8 cellular contexts compared by ENCODE assay signal in genomic region chr16:68310441-68311315, GRCh38. TPM values are rescaled to one million over a fixed set of nuclear protein-coding genes. Genes with fewer than 3 reads are reported as not detected.
A peak's percentile ranks its signal among the peaks of the same experiment; 100 is the strongest.
DNase-seq lines count a peak whose midpoint lies in the region; ATAC-seq and TF ChIP-seq lines count a peak whose summit lies in the region.

Gene PRMT7, plus strand, starts transcription at chr16:68311019. Its CDS starts 4,961 bp downstream, at chr16:68315980.
Gene SLC7A6OS, minus strand, starts transcription at chr16:68310946. Its CDS starts 20 bp downstream, at chr16:68310926.

- peaks cover 3% of the 10 kb centered on the region for H4K20me1 ChIP-seq in osteoblast (ENCODE audit: insufficient read depth, low read length)

- H3K27me3 ChIP-seq in osteoblast (ENCODE audit: insufficient read depth, low read length): no peaks in the 10 kb centered on the region
- H3K27me3 ChIP-seq in thoracic aorta (replicated peaks; ENCODE audit: insufficient read depth): no peaks in the 10 kb centered on the region

- H3K4me2 ChIP-seq in osteoblast (ENCODE audit: insufficient read depth, low read length): peak within 1 kb of the TSS; percentile 87

- H3K9me3 Mint-ChIP-seq in activated naive CD4-positive, alpha-beta T cell treated with anti-CD3 and anti-CD28 coated beads, Interleukin-2, amount 50 U/mL, for 72 hours: no peaks in the 10 kb centered on the region

- DNase-seq in GM12864 (ENCODE audit: low read depth) (peak; percentile 79), NCI-H1105 (lab: John Stamatoyannopoulos, UW) (peak; percentile 72), SKM-1 (lab: John Stamatoyannopoulos, UW; ENCODE audit: unreplicated experiment) (peak; percentile 95), glomerular visceral epithelial cell (ENCODE audit: extremely low spot score) (peak; percentile 86), osteoblast (ENCODE audit: insufficient read length, low spot score, missing footprints) (peak; percentile 99), thoracic aorta (ENCODE audit: low spot score) (peak; percentile 53)
- peak; percentile 89 for DNase-seq in activated naive CD4-positive, alpha-beta T cell treated with anti-CD3 and anti-CD28 coated beads, Interleukin-2, amount 50 U/mL, for 72 hours (ENCODE audit: low spot score in 2 of 2)

- peak within 1 kb of the TSS; percentile 97 for H3K4me3 ChIP-seq in GM12864 (ENCODE audit: low read depth, low read length)
- peak within 1 kb of the TSS; percentile 95 for H3K4me3 ChIP-seq in osteoblast (ENCODE audit: insufficient read depth, low read length)
- peak within 1 kb of the TSS; percentile 87 for H3K4me3 ChIP-seq in thoracic aorta

- TF ChIP-seq CTCF in GM12864 (IDR thresholded peaks at IDR 0.05; ENCODE audit: low read depth, low read length, missing control alignments): no peak
- no peak for TF ChIP-seq CTCF in osteoblast (IDR thresholded peaks at IDR 0.05; ENCODE audit: extremely low read depth, low read depth, low read length)
- peak; percentile 5 for TF ChIP-seq CTCF in thoracic aorta (IDR thresholded peaks at IDR 0.05)

- peak within 1 kb of the TSS; percentile 93 to 94 for H3K27ac Mint-ChIP-seq in activated naive CD4-positive, alpha-beta T cell treated with anti-CD3 and anti-CD28 coated beads, Interleukin-2, amount 50 U/mL, for 72 hours

- H3K9me3 ChIP-seq in osteoblast (ENCODE audit: low read depth, low read length) (no peaks in the 10 kb centered on the region), thoracic aorta (no peaks in the 10 kb centered on the region)

- H3K27ac ChIP-seq in osteoblast (ENCODE audit: low read depth, low read length): peak within 1 kb of the TSS; percentile 82
- H3K27ac ChIP-seq in thoracic aorta: peak within 1 kb of the TSS; percentile 63 to 71

- H3K4me1 ChIP-seq in osteoblast (ENCODE audit: insufficient read depth, low read length) (peaks cover 15% of the 10 kb centered on the region), thoracic aorta (ENCODE audit: control insufficient read depth in 1 of 2, low read depth in 2 of 2) (peaks cover 15 to 28% of the 10 kb centered on the region in 2 donors)

- peaks cover 22% of the 10 kb centered on the region for H3K36me3 ChIP-seq in osteoblast (ENCODE audit: insufficient read depth, low read length)
- H3K36me3 ChIP-seq in thoracic aorta: no peaks in the 10 kb centered on the region

- ATAC-seq in HG02642 (IDR thresholded peaks at IDR 0.05; ENCODE audit: poor library complexity, unreplicated experiment): peak; percentile 98
- peak; percentile 98 to 99 for ATAC-seq in activated naive CD4-positive, alpha-beta T cell treated with anti-CD3 and anti-CD28 coated beads, Interleukin-2, amount 50 U/mL, for 72 hours
- peak; percentile 91 for ATAC-seq in thoracic aorta (ENCODE audit: insufficient number of reproducible peaks, low FRiP score, low read depth)

- H3K79me2 ChIP-seq in osteoblast (ENCODE audit: insufficient read depth, low read length): peaks cover 70% of the 10 kb centered on the region

- peak within 1 kb of the TSS; percentile 94 for H2AFZ ChIP-seq in osteoblast (ENCODE audit: low read length)

- peaks cover 13 to 22% of the 10 kb centered on the region in 2 donors for H3K36me3 Mint-ChIP-seq in activated naive CD4-positive, alpha-beta T cell treated with anti-CD3 and anti-CD28 coated beads, Interleukin-2, amount 50 U/mL, for 72 hours

RNA-seq across cellular contexts. Expression of gene PRMT7, which starts in this region (rescaled TPM):
- 10 to 100 TPM; 33.7 to 80.2 TPM for total RNA-seq in activated naive CD4-positive, alpha-beta T cell treated with anti-CD3 and anti-CD28 coated beads, Interleukin-2, amount 50 U/mL, for 72 hours
- total RNA-seq in osteoblast (35.4 and 36.9 TPM in 2 replicates), thoracic aorta (10 to 100 TPM; 46.6 to 74.2 TPM)

RNA-seq across cellular contexts. Expression of gene SLC7A6OS, which starts in this region (rescaled TPM):
- total RNA-seq in activated naive CD4-positive, alpha-beta T cell treated with anti-CD3 and anti-CD28 coated beads, Interleukin-2, amount 50 U/mL, for 72 hours: 10 to 100 TPM; 21.4 to 29.6 TPM
- total RNA-seq in osteoblast (12.1 and 12.3 TPM in 2 replicates), thoracic aorta (10 to 100 TPM; 15.6 to 22.6 TPM)

Comparison
In these comparisons a context has a peak if more than half of its experiments do, and no peak if none do; other contexts are left out.
1. Peak in every context shown above with its lines: DNase-seq, ATAC-seq, H3K4me3 ChIP-seq and H3K27ac ChIP-seq.